33 cellular contexts compared by ENCODE assay signal in genomic region chr4:25410820-25411529, GRCh38.
"Had no signal": no experiment of that assay in that cellular context is flagged by ENCODE, and none has a peak within 500 bp of the region (broad histone marks: within the 10 kb centered on the region; RNA-seq: fewer than 3 reads in every experiment).

No MANE protein-coding gene starts in this region.

- ATAC-seq: activated CD4-positive, CD25-positive, alpha-beta regulatory T cell treated with anti-CD3 and anti-CD28 coated beads, Interleukin-2, amount 50 U/mL, for 24 hours; activated CD8-positive, alpha-beta T cell treated with anti-CD3 and anti-CD28 coated beads for 36 hours; activated naive CD8-positive, alpha-beta T cell treated with anti-CD3 and anti-CD28 coated beads, Interleukin-2, amount 50 U/mL, for 24 hours; activated T-cell treated with anti-CD3 and anti-CD28 coated beads, Interleukin-2, amount 50 U/mL, for 4 hours; body of pancreas; foreskin keratinocyte; gastroesophageal sphincter; heart right ventricle; T-helper 17 cell had no signal

- H3K4me3 Mint-ChIP-seq: activated B cell treated with CpG ODN at 0.5 μM for 24 hours; activated CD8-positive, alpha-beta T cell treated with anti-CD3 and anti-CD28 coated beads for 36 hours; activated naive CD4-positive, alpha-beta T cell treated with anti-CD3 and anti-CD28 coated beads for 36 hours; activated naive CD4-positive, alpha-beta T cell treated with anti-CD3 and anti-CD28 coated beads, Interleukin-2, amount 50 U/mL, for 24 hours; activated naive CD8-positive, alpha-beta T cell treated with anti-CD3 and anti-CD28 coated beads for 36 hours; activated naive CD8-positive, alpha-beta T cell treated with anti-CD3 and anti-CD28 coated beads, Interleukin-2, amount 50 U/mL, for 24 hours; activated T-cell treated with anti-CD3 and anti-CD28 coated beads, Interleukin-2, amount 50 U/mL, for 4 hours; endodermal cell; T-helper 17 cell; T-helper 2 cell treated with Interferon-gamma antibody and Interleukin-4, amounts not matched to agents 5 μg/mL and 100 μg/mL, for 36 hours had no signal

- H3K27me3 ChIP-seq: adrenal gland, body of pancreas, colonic mucosa, esophagus muscularis mucosa, foreskin keratinocyte, gastroesophageal sphincter, heart right ventricle had no signal

- H3K4me3 ChIP-seq: adrenal gland, body of pancreas, colonic mucosa, esophagus muscularis mucosa, gastroesophageal sphincter, heart right ventricle had no signal

- H3K27me3 Mint-ChIP-seq: activated B cell treated with CpG ODN at 0.5 μM for 24 hours; activated CD8-positive, alpha-beta T cell treated with anti-CD3 and anti-CD28 coated beads for 36 hours; activated naive CD4-positive, alpha-beta T cell treated with anti-CD3 and anti-CD28 coated beads, Interleukin-2, amount 50 U/mL, for 24 hours; activated naive CD8-positive, alpha-beta T cell treated with anti-CD3 and anti-CD28 coated beads for 36 hours; activated naive CD8-positive, alpha-beta T cell treated with anti-CD3 and anti-CD28 coated beads, Interleukin-2, amount 50 U/mL, for 24 hours; T-helper 17 cell had no signal

- H3K27ac ChIP-seq: adrenal gland, body of pancreas, colonic mucosa, esophagus muscularis mucosa, foreskin keratinocyte, gastroesophageal sphincter, heart right ventricle, WERI-Rb-1 had no signal

- H3K9me3 Mint-ChIP-seq: activated B cell treated with CpG ODN at 0.5 μM for 24 hours; activated CD8-positive, alpha-beta T cell treated with anti-CD3 and anti-CD28 coated beads for 36 hours; activated naive CD4-positive, alpha-beta T cell treated with anti-CD3 and anti-CD28 coated beads for 36 hours; activated naive CD4-positive, alpha-beta T cell treated with anti-CD3 and anti-CD28 coated beads, Interleukin-2, amount 50 U/mL, for 24 hours; activated naive CD8-positive, alpha-beta T cell treated with anti-CD3 and anti-CD28 coated beads for 36 hours; activated naive CD8-positive, alpha-beta T cell treated with anti-CD3 and anti-CD28 coated beads, Interleukin-2, amount 50 U/mL, for 24 hours; activated T-cell treated with anti-CD3 and anti-CD28 coated beads, Interleukin-2, amount 50 U/mL, for 4 hours; activated T-helper 2 cell treated with anti-CD3 and anti-CD28 coated beads, Interferon-gamma antibody, Interleukin-2, Interleukin-4, amounts not matched to agents 10 μg/mL and 5 μg/mL and 100 μg/mL, durations not matched to agents 14 hours and 24 hours and 36 hours; endodermal cell; T-helper 2 cell treated with Interferon-gamma antibody and Interleukin-4, amounts not matched to agents 5 μg/mL and 100 μg/mL, for 36 hours had no signal

- H3K27ac Mint-ChIP-seq: activated B cell treated with CpG ODN at 0.5 μM for 24 hours; activated CD8-positive, alpha-beta T cell treated with anti-CD3 and anti-CD28 coated beads for 36 hours; activated naive CD4-positive, alpha-beta T cell treated with anti-CD3 and anti-CD28 coated beads for 36 hours; activated naive CD4-positive, alpha-beta T cell treated with anti-CD3 and anti-CD28 coated beads, Interleukin-2, amount 50 U/mL, for 24 hours; activated naive CD8-positive, alpha-beta T cell treated with anti-CD3 and anti-CD28 coated beads for 36 hours; activated naive CD8-positive, alpha-beta T cell treated with anti-CD3 and anti-CD28 coated beads, Interleukin-2, amount 50 U/mL, for 24 hours; activated T-helper 2 cell treated with anti-CD3 and anti-CD28 coated beads, Interferon-gamma antibody, Interleukin-2, Interleukin-4, amounts not matched to agents 10 μg/mL and 5 μg/mL and 100 μg/mL, durations not matched to agents 14 hours and 24 hours and 36 hours; endodermal cell; T-helper 17 cell; T-helper 2 cell treated with Interferon-gamma antibody and Interleukin-4, amounts not matched to agents 5 μg/mL and 100 μg/mL, for 36 hours had no signal

- DNase-seq: activated B cell treated with CpG ODN at 0.5 μM for 24 hours; activated CD4-positive, alpha-beta T cell treated with anti-CD3 and anti-CD28 coated beads for 48 hours; activated CD4-positive, alpha-beta T cell treated with anti-CD3 and anti-CD28 coated beads, Interleukin-2, amount 50 U/mL, for 1 hour; activated CD4-positive, alpha-beta T cell treated with anti-CD3 and anti-CD28 coated beads, Interleukin-2, amount 50 U/mL, for 48 hours; activated CD8-positive, alpha-beta memory T cell treated with anti-CD3 and anti-CD28 coated beads for 24 hours; activated CD8-positive, alpha-beta T cell treated with anti-CD3 and anti-CD28 coated beads for 36 hours; activated effector memory CD4-positive, alpha-beta T cell treated with anti-CD3 and anti-CD28 coated beads, Interleukin-2, amount 50 U/mL, for 16 hours; activated naive CD4-positive, alpha-beta T cell treated with anti-CD3 and anti-CD28 coated beads for 36 hours; activated naive CD8-positive, alpha-beta T cell treated with anti-CD3 and anti-CD28 coated beads for 36 hours; activated naive CD8-positive, alpha-beta T cell treated with anti-CD3 and anti-CD28 coated beads, Interleukin-2, amount 50 U/mL, for 24 hours; activated T-cell treated with anti-CD3 and anti-CD28 coated beads, Interleukin-2, amount 50 U/mL, for 4 hours; adrenal gland; amygdala; aorta; body of pancreas; central memory CD4-positive, alpha-beta T cell; cerebellar nuclear complex; colonic mucosa; effector memory CD4-positive, alpha-beta T cell; endodermal cell; erythroblast; foreskin keratinocyte; heart right ventricle; T-helper 1 cell; T-helper 17 cell; T1000; WERI-Rb-1 had no signal

- H3K4me1 Mint-ChIP-seq: activated B cell treated with CpG ODN at 0.5 μM for 24 hours; activated naive CD4-positive, alpha-beta T cell treated with anti-CD3 and anti-CD28 coated beads, Interleukin-2, amount 50 U/mL, for 24 hours; activated naive CD8-positive, alpha-beta T cell treated with anti-CD3 and anti-CD28 coated beads for 36 hours; activated naive CD8-positive, alpha-beta T cell treated with anti-CD3 and anti-CD28 coated beads, Interleukin-2, amount 50 U/mL, for 24 hours; endodermal cell; T-helper 17 cell had no signal

- H3K4me1 ChIP-seq: colonic mucosa, esophagus muscularis mucosa, foreskin keratinocyte, gastroesophageal sphincter, heart right ventricle had no signal

- H3K9me3 ChIP-seq: adrenal gland, body of pancreas, colonic mucosa, esophagus muscularis mucosa, gastroesophageal sphincter, heart right ventricle had no signal
